In the genomic region with DNA sequence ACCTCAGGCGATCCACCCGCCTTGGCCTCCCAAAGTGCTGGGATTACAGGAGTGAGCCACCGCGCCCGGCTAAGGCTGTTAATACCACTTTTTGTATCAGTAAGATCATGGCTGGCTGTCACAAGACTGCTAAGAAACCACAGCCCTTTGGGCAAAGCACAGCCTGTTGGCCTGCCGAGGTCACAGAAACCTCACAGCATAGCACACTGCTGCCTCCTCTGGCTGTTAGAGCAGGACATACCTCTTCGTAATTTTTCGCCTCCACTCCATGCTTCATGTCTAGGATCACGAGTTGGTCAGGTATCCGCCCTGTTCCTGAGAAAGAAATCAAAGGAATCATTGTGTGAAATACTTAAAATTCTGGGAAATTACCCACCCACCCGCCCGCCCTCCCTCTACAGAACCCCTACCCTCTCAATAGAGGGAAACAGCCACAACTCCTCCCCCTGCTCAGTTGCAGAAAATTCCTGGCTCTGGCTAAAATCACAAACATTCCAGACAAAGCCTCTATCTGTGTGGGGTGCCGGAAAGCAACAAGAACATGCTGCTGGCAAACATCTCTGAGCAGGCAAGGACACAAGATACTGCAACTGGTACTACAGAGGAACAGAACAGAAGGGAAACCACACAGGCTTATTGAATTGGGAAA, we compare ENCODE assay signal across 8 cellular contexts. TPM values are rescaled to one million over a fixed set of nuclear protein-coding genes. Genes with fewer than 3 reads are reported as not detected.
DNase-seq lines count a peak whose midpoint lies in the region; ATAC-seq, FAIRE-seq and TF ChIP-seq lines count a peak whose summit lies in the region.

No MANE protein-coding gene starts in this region.

- peak overlapping the region in 1 of 2 donors; percentile 35 for H3K9ac ChIP-seq in kidney (ENCODE audit: low read length in 2 of 2)

- intact Hi-C loops in kidney (cut with DNase I) = no loop called here

- peaks cover 6 to 9% of the 10 kb centered on the region in 2 donors for H3K4me1 ChIP-seq in kidney (ENCODE audit: control insufficient read depth in 1 of 2, insufficient read depth in 1 of 2, low read depth in 1 of 2, low read length in 2 of 2)

- H3K9me3 ChIP-seq in kidney (ENCODE audit: control insufficient read depth in 1 of 2, low read length in 2 of 2) = no peaks in the 10 kb centered on the region

- peaks cover 7 to 18% of the 10 kb centered on the region in 2 donors for H3K36me3 ChIP-seq in kidney (ENCODE audit: control insufficient read depth in 1 of 2, insufficient read depth in 2 of 2, low read length in 2 of 2)

- DNase-seq in stimulated activated CD8-positive, alpha-beta memory T cell treated with anti-CD3 and anti-CD28 coated beads, Interleukin-4, amount 100 ng/mL, for 24 hours (ENCODE audit: low read depth) = peak; percentile 8
- DNase-seq in stimulated activated CD8-positive, alpha-beta memory T cell treated with anti-CD3 and anti-CD28 coated beads, Interleukin-4, amount 100 ng/mL, for 48 hours = no peak
- DNase-seq in cerebellum (ENCODE audit: low spot score) (peak; percentile 24), kidney (peak; percentile 91), NCI-H524 (lab: John Stamatoyannopoulos, UW) (no peak)
- no peak for DNase-seq in stimulated activated CD4-positive, alpha-beta T cell treated with anti-CD3 and anti-CD28 coated beads, Interleukin-4, amount 100 ng/mL, for 24 hours

- peak; percentile 28 for TF ChIP-seq CTCF in kidney (IDR thresholded peaks at IDR 0.05; ENCODE audit: borderline replicate concordance, extremely low read depth, insufficient read depth)

- peak overlapping the region; percentile 16 to 85 for H3K27ac ChIP-seq in kidney (ENCODE audit: low read depth in 2 of 2, low read length in 2 of 2)
- H3K27ac ChIP-seq in skin epidermis = peak overlapping the region in 19 of 21 experiments; percentile 15 to 85 (median 69)

- H3K4me3 ChIP-seq in kidney (ENCODE audit: low read length in 2 of 2) = no peak overlapping the region
- no peak overlapping the region for H3K4me3 ChIP-seq in skin epidermis

- FAIRE-seq in kidney (lab: Jason Lieb, UNC) = no peak

- no peak for ATAC-seq in HG03097 (IDR thresholded peaks at IDR 0.05; ENCODE audit: low FRiP score, unreplicated experiment)

RNA-seq across cellular contexts. Expression of gene NEK9, which starts 20.7 kb away (rescaled TPM):
- total RNA-seq in cerebellum (55.7 TPM), kidney (81.5 TPM)
- polyA plus RNA-seq in kidney (ENCODE audit: insufficient read depth, low read depth, low replicate concordance) = 25.4 TPM

RNA-seq across cellular contexts. Expression of gene TMED10, which starts 28.9 kb away (rescaled TPM):
- total RNA-seq in cerebellum (111 TPM), kidney (401 TPM)
- polyA plus RNA-seq in kidney (ENCODE audit: insufficient read depth, low read depth, low replicate concordance) = 222 TPM

Comparison
In these comparisons a context has a peak if more than half of its experiments do, and no peak if none do; other contexts are left out.
1. DNase-seq: peak in stimulated activated CD8-positive, alpha-beta memory T cell treated with anti-CD3 and anti-CD28 coated beads, Interleukin-4, amount 100 ng/mL, for 24 hours (single experiment), cerebellum (single experiment) and kidney (single experiment); none in stimulated activated CD8-positive, alpha-beta memory T cell treated with anti-CD3 and anti-CD28 coated beads, Interleukin-4, amount 100 ng/mL, for 48 hours (single experiment), stimulated activated CD4-positive, alpha-beta T cell treated with anti-CD3 and anti-CD28 coated beads, Interleukin-4, amount 100 ng/mL, for 24 hours (single experiment) and NCI-H524 (0 of 2).